In the genomic region with DNA sequence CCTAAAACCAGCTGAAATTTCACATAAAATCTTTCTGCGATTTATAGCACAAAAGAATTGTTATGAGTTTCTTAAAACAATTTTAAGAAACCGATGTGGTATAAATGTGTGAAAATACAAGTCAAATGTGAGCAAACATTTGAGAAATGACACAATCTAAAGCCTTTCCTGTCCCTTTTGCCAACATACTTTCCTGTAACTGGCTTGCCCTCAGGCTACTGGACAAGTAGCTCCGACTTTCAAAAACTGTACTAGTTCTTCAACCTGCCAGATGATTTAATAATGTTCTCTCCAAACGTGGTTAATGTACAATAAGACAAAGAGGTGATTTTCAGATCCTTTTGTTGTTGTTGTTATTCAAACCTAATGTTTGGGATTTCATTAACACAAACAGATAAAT, we compare ENCODE assay signal across 26 cellular contexts.
"Had no signal": no experiment of that assay in that cellular context is flagged by ENCODE, and none has a peak within 500 bp of the region (broad histone marks: within the 10 kb centered on the region; RNA-seq: fewer than 3 reads in every experiment).

No MANE protein-coding gene starts in this region.

- H3K9me3 ChIP-seq: ascending aorta, esophagus squamous epithelium, gastroesophageal sphincter had no signal

- H3K36me3 ChIP-seq: ascending aorta, esophagus squamous epithelium, gastroesophageal sphincter, heart right ventricle had no signal

- H3K4me1 ChIP-seq: ascending aorta, gastroesophageal sphincter, heart right ventricle had no signal

- H3K4me2 ChIP-seq: hepatocyte had no signal

- H3K4me3 ChIP-seq: ascending aorta, esophagus squamous epithelium, gastroesophageal sphincter, heart right ventricle, hepatocyte had no signal

- H3K27ac ChIP-seq: ascending aorta, epithelial cell of prostate, esophagus squamous epithelium, gastroesophageal sphincter, heart right ventricle, hepatocyte had no signal

- H3K27me3 ChIP-seq: ascending aorta, esophagus squamous epithelium, gastroesophageal sphincter, heart right ventricle, hepatocyte had no signal

- H3K79me2 ChIP-seq: hepatocyte had no signal

- DNase-seq: activated CD4-positive, alpha-beta memory T cell treated with anti-CD3 and anti-CD28 coated beads for 36 hours; activated CD4-positive, alpha-beta T cell treated with anti-CD3 and anti-CD28 coated beads for 36 hours; activated CD4-positive, alpha-beta T cell treated with anti-CD3 and anti-CD28 coated beads, Interleukin-2, amount 10 ng/mL, durations not matched to agents 24 days and 14 days; activated CD4-positive, CD25-positive, alpha-beta regulatory T cell; activated CD4-positive, CD25-positive, alpha-beta regulatory T cell treated with anti-CD3 and anti-CD28 coated beads, Interleukin-2, amount 50 U/mL, for 72 hours; activated CD8-positive, alpha-beta memory T cell treated with anti-CD3 and anti-CD28 coated beads, Interleukin-2, amount 10 ng/mL, durations not matched to agents 7 days and 5 days; activated CD8-positive, alpha-beta memory T cell treated with anti-CD3 and anti-CD28 coated beads, Interleukin-2, amount 50 U/mL, for 4 hours; activated CD8-positive, alpha-beta T cell treated with anti-CD3 and anti-CD28 coated beads, Interleukin-2, amount 10 ng/mL, durations not matched to agents 7 days and 5 days; activated effector memory CD4-positive, alpha-beta T cell treated with anti-CD3 and anti-CD28 coated beads, Interleukin-2, amount 50 U/mL, for 16 hours; activated naive CD4-positive, alpha-beta T cell treated with anti-CD3 and anti-CD28 coated beads for 36 hours; activated naive CD8-positive, alpha-beta T cell treated with anti-CD3 and anti-CD28 coated beads, Interleukin-2, amount 10 ng/mL, durations not matched to agents 7 days and 5 days; activated T-cell treated with anti-CD3 and anti-CD28 coated beads, Interleukin-2, amount 50 U/mL, for 1 hour; activated T-cell treated with anti-CD3 and anti-CD28 coated beads, Interleukin-2, amount 50 U/mL, for 48 hours; caudate nucleus; cortex of kidney; dermis blood vessel endothelial cell; effector CD4-positive, alpha-beta T cell; effector memory CD8-positive, alpha-beta T cell; esophagus squamous epithelium; foreskin melanocyte; heart right ventricle; T1000 had no signal

- ATAC-seq: activated CD4-positive, alpha-beta T cell treated with anti-CD3 and anti-CD28 coated beads for 36 hours; activated CD8-positive, alpha-beta memory T cell treated with anti-CD3 and anti-CD28 coated beads, Interleukin-2, amount 10 ng/mL, durations not matched to agents 7 days and 5 days; activated CD8-positive, alpha-beta T cell treated with anti-CD3 and anti-CD28 coated beads, Interleukin-2, amount 10 ng/mL, durations not matched to agents 7 days and 5 days; effector memory CD8-positive, alpha-beta T cell; gastroesophageal sphincter; heart right ventricle had no signal

- H2AFZ ChIP-seq: hepatocyte had no signal
